8 cellular contexts compared by ENCODE assay signal in genomic region chr1:165871311-165872067, GRCh38. TPM values are rescaled to one million over a fixed set of nuclear protein-coding genes. Genes with fewer than 3 reads are reported as not detected.
DNase-seq lines count a peak whose midpoint lies in the region; ATAC-seq and TF ChIP-seq lines count a peak whose summit lies in the region.

No MANE protein-coding gene starts in this region.

- intact Hi-C loops in activated T-helper 1 cell treated with anti-CD3 and anti-CD28 coated beads, Interleukin-12 subunit alpha, Interleukin-12 subunit beta, Interleukin-2, Interleukin-4 antibody, amounts not matched to agents 30 ng/mL and 10 ng/mL and 1 ng/mL, durations not matched to agents 14 hours and 24 hours and 36 hours (cut with micrococcal nuclease): loop anchor here (1.0 to 5.0 kb wide), 3 partner anchors 15 to 42 kb away; no protein-coding TSS in a partner anchor
- intact Hi-C loops in left ventricle myocardium inferior (cut with micrococcal nuclease): no loop called here

- no peak overlapping the region for H3K27ac ChIP-seq in C4-2B
- no peak overlapping the region for H3K27ac ChIP-seq in left ventricle myocardium inferior (replicated peaks)

- H3K4me1 ChIP-seq in left ventricle myocardium inferior: peaks cover 5% of the 10 kb centered on the region

- H3K4me3 Mint-ChIP-seq in activated T-helper 1 cell treated with anti-CD3 and anti-CD28 coated beads, Interleukin-12 subunit alpha, Interleukin-12 subunit beta, Interleukin-2, Interleukin-4 antibody, amounts not matched to agents 30 ng/mL and 10 ng/mL and 1 ng/mL, durations not matched to agents 14 hours and 24 hours and 36 hours: peak overlapping the region; percentile 55

- TF ChIP-seq CTCF in C4-2B (conservative IDR thresholded peaks at IDR 0.05): peak; percentile 26; the same call in 1 of the 2 replicates
- peak; percentile 60 for TF ChIP-seq CTCF in left ventricle myocardium inferior (IDR thresholded peaks at IDR 0.05; ENCODE audit: borderline replicate concordance)

- H3K9me3 Mint-ChIP-seq in activated T-helper 1 cell treated with anti-CD3 and anti-CD28 coated beads, Interleukin-12 subunit alpha, Interleukin-12 subunit beta, Interleukin-2, Interleukin-4 antibody, amounts not matched to agents 30 ng/mL and 10 ng/mL and 1 ng/mL, durations not matched to agents 14 hours and 24 hours and 36 hours: peaks cover 5% of the 10 kb centered on the region

- no peaks in the 10 kb centered on the region for H3K27me3 ChIP-seq in left ventricle myocardium inferior (ENCODE audit: low read depth)

- H3K36me3 Mint-ChIP-seq in activated T-helper 1 cell treated with anti-CD3 and anti-CD28 coated beads, Interleukin-12 subunit alpha, Interleukin-12 subunit beta, Interleukin-2, Interleukin-4 antibody, amounts not matched to agents 30 ng/mL and 10 ng/mL and 1 ng/mL, durations not matched to agents 14 hours and 24 hours and 36 hours (ENCODE audit: low read depth): peaks cover 11% of the 10 kb centered on the region

- peaks cover 54% of the 10 kb centered on the region for H3K4me1 Mint-ChIP-seq in activated T-helper 1 cell treated with anti-CD3 and anti-CD28 coated beads, Interleukin-12 subunit alpha, Interleukin-12 subunit beta, Interleukin-2, Interleukin-4 antibody, amounts not matched to agents 30 ng/mL and 10 ng/mL and 1 ng/mL, durations not matched to agents 14 hours and 24 hours and 36 hours (ENCODE audit: low read depth)

- peaks cover 3% of the 10 kb centered on the region for H3K9me3 ChIP-seq in left ventricle myocardium inferior (replicated peaks)

- no peak overlapping the region for H3K4me3 ChIP-seq in left ventricle myocardium inferior

- peaks cover 5% of the 10 kb centered on the region for H3K27me3 Mint-ChIP-seq in activated T-helper 1 cell treated with anti-CD3 and anti-CD28 coated beads, Interleukin-12 subunit alpha, Interleukin-12 subunit beta, Interleukin-2, Interleukin-4 antibody, amounts not matched to agents 30 ng/mL and 10 ng/mL and 1 ng/mL, durations not matched to agents 14 hours and 24 hours and 36 hours (ENCODE audit: insufficient read depth)

- ATAC-seq in GM18909 (IDR thresholded peaks at IDR 0.05; ENCODE audit: poor library complexity, unreplicated experiment) (peak; percentile 90), HG03103 (IDR thresholded peaks at IDR 0.05; ENCODE audit: low read depth, unreplicated experiment) (peak; percentile 89)

- H3K27ac Mint-ChIP-seq in activated T-helper 1 cell treated with anti-CD3 and anti-CD28 coated beads, Interleukin-12 subunit alpha, Interleukin-12 subunit beta, Interleukin-2, Interleukin-4 antibody, amounts not matched to agents 30 ng/mL and 10 ng/mL and 1 ng/mL, durations not matched to agents 14 hours and 24 hours and 36 hours: peak overlapping the region; percentile 63

- DNase-seq in RPMI7951 (ENCODE audit: low read depth): peak; percentile 99
- DNase-seq in activated T-helper 1 cell treated with anti-CD3 and anti-CD28 coated beads, Interleukin-12 subunit alpha, Interleukin-12 subunit beta, Interleukin-2, Interleukin-4 antibody, amounts not matched to agents 30 ng/mL and 10 ng/mL and 1 ng/mL, durations not matched to agents 14 hours and 24 hours and 36 hours (ENCODE audit: low spot score): peak; percentile 49
- peak; percentile 50 for DNase-seq in left ventricle myocardium inferior
- peak; percentile 10 for DNase-seq in stimulated activated CD8-positive, alpha-beta memory T cell treated with anti-CD3 and anti-CD28 coated beads, Interleukin-12 subunit alpha, Interleukin-12 subunit beta, amount 100 ng/mL, for 4 hours (ENCODE audit: low read depth)
- no peak for DNase-seq in NCI-H146 (lab: John Stamatoyannopoulos, UW)

- H3K36me3 ChIP-seq in left ventricle myocardium inferior: no peaks in the 10 kb centered on the region

RNA-seq across cellular contexts. Expression of gene UCK2, which starts 44.1 kb away (rescaled TPM):
- 106 and 112 TPM in 2 replicates for total RNA-seq in RPMI7951 (2014; rRNA removed; shearing (Covaris generic))
- 109 and 112 TPM in 2 replicates for total RNA-seq in activated T-helper 1 cell treated with anti-CD3 and anti-CD28 coated beads, Interleukin-12 subunit alpha, Interleukin-12 subunit beta, Interleukin-2, Interleukin-4 antibody, amounts not matched to agents 30 ng/mL and 10 ng/mL and 1 ng/mL, durations not matched to agents 14 hours and 24 hours and 36 hours
- 9.6 TPM for total RNA-seq in left ventricle myocardium inferior

Comparison
In these comparisons a context has a peak if more than half of its experiments do, and no peak if none do; other contexts are left out.
1. RNA of gene UCK2, which starts 44.1 kb away (total RNA-seq): 109 to 112 TPM in activated T-helper 1 cell treated with anti-CD3 and anti-CD28 coated beads, Interleukin-12 subunit alpha, Interleukin-12 subunit beta, Interleukin-2, Interleukin-4 antibody, amounts not matched to agents 30 ng/mL and 10 ng/mL and 1 ng/mL, durations not matched to agents 14 hours and 24 hours and 36 hours and 106 to 112 TPM in RPMI7951; 9.6 TPM in left ventricle myocardium inferior (single experiment); every median in the first group is over 10 times any median in the second.